ENCODE assay signal across 5 cellular contexts in the genomic region with DNA sequence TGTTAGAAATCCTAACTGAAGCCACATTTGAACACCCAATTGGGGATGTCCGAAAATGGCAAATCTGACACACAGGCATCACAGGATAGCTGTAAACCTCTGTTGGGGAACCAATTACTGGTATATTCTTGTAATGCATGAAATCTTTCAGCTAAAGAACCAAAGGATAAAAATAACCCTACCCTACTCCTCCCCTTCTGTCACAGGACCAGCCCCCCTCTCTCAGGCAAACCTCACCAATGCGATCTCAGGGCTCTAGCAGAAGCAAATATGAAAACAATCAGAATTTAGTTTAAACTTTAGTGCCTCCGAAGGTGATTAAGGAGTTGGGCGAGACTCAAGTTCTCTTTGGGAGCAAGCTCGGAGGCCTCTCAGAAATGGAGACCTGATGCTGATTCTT.
"Had no signal": no experiment of that assay in that cellular context is flagged by ENCODE, and none has a peak within 500 bp of the region (broad histone marks: within the 10 kb centered on the region; RNA-seq: fewer than 3 reads in every experiment).

No MANE protein-coding gene starts in this region.

- H3K27ac ChIP-seq: HL-60 had no signal

- H3K4me1 Mint-ChIP-seq: IgD-negative memory B cell had no signal

- H3K36me3 Mint-ChIP-seq: IgD-negative memory B cell had no signal

- H3K4me3 Mint-ChIP-seq: IgD-negative memory B cell had no signal

- H3K27ac Mint-ChIP-seq: IgD-negative memory B cell had no signal

- ATAC-seq: HepG2, K562 had no signal

- H3K4me3 ChIP-seq: K562 had no signal

- H3K27me3 Mint-ChIP-seq: IgD-negative memory B cell had no signal

- DNase-seq: IMR-90 had no signal
